In the genomic region with DNA sequence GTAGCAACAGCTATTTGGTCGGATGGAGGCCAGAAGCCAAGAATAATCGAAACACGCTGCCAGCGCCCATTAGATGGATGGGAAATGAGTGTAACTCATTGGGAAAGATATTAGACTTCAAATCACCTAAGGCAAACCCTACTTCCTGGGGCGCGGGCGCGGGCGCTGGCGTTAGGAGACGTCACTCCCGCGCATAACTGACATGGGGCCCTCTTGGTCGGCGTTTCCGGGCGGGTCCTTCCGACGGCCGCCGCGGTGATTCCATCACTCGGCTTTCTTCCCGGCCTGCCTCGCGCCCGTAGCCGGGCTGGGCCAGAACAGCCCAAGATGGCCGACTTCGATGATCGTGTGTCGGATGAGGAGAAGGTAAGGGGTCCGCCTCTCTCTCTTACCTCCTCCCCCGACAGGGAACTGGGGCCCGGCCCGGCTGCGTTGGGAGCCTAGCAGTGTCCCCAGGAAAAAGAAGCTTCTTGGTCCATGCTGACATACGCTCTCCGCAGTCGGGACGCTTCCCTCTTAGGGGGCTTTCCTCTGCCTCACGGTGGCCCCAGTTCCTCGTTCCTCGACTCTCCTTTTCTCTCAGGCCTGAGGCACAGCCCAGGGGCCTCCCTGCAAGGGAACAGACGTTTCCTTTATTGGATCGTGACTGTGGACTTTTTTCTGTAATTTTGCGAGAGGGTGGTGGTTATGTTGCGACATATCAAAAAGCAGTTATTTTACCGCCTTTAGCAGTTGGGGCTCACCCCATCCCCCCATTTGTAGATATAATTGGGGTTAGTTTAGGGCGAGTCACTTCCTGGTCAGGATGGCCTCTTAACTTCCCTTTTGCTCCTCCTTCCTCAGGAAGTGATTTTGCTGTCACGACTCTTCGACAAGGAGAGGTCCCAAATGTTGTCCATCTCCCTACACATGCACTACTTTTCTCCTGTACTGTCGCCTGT, we compare ENCODE assay signal across 8 cellular contexts. TPM values are rescaled to one million over a fixed set of nuclear protein-coding genes. Genes with fewer than 3 reads are reported as not detected.
A peak's percentile ranks its signal among the peaks of the same experiment; 100 is the strongest.
DNase-seq lines count a peak whose midpoint lies in the region; TF ChIP-seq lines count a peak whose summit lies in the region.

A gene (plus strand): TSS at position 315 of the 941 bp plus-strand sequence. CDS start 13 bp downstream, at position 328.

- H3K27me3 ChIP-seq in H9 (ENCODE audit: insufficient read depth, low read length) = no peaks in the 10 kb centered on the region
- H3K27me3 ChIP-seq in MG63 = no peaks in the 10 kb centered on the region

- H3K4me3 Mint-ChIP-seq in H9 (peak within 1 kb of the TSS; percentile 98 to 99), nephron progenitor cell (peak within 1 kb of the TSS; percentile 100)
- peak within 1 kb of the TSS; percentile 100 for H3K4me3 Mint-ChIP-seq in stimulated activated naive CD8-positive, alpha-beta T cell treated with anti-CD3 and anti-CD28 coated beads, Interleukin-15, Interleukin-2, amounts not matched to agents 100 ng/mL and 50 ng/mL, for 24 hours

- H3K27me3 Mint-ChIP-seq in H9 (ENCODE audit: low read depth) (no peaks in the 10 kb centered on the region; the same call in 1 of the 2 replicates), nephron progenitor cell (ENCODE audit: low read depth, poor library complexity) (no peaks in the 10 kb centered on the region)
- H3K27me3 Mint-ChIP-seq in stimulated activated naive CD8-positive, alpha-beta T cell treated with anti-CD3 and anti-CD28 coated beads, Interleukin-15, Interleukin-2, amounts not matched to agents 100 ng/mL and 50 ng/mL, for 24 hours = no peaks in the 10 kb centered on the region

- H4K20me1 ChIP-seq in H9 (ENCODE audit: control insufficient read depth, insufficient read depth, insufficient read length) = no peaks in the 10 kb centered on the region

- H3K4me1 ChIP-seq in ES-I3 (ENCODE audit: insufficient read depth, low read length) (peaks cover 5% of the 10 kb centered on the region; the same call in 1 of the 2 replicates), H9 (ENCODE audit: insufficient read depth, low read length) (no peaks in the 10 kb centered on the region)

- WGBS in H9 (ENCODE audit: extremely low coverage, insufficient read length, low lambda C conversion rate) = no CpG with 5 or more reads among the region's 53 CpGs

- H3K9me3 Mint-ChIP-seq in H9 = no peaks in the 10 kb centered on the region
- no peaks in the 10 kb centered on the region for H3K9me3 Mint-ChIP-seq in nephron progenitor cell
- H3K9me3 Mint-ChIP-seq in stimulated activated naive CD8-positive, alpha-beta T cell treated with anti-CD3 and anti-CD28 coated beads, Interleukin-15, Interleukin-2, amounts not matched to agents 100 ng/mL and 50 ng/mL, for 24 hours = no peaks in the 10 kb centered on the region

- H3K4me3 ChIP-seq in MG63 = peak within 1 kb of the TSS; percentile 99
- peak within 1 kb of the TSS; percentile 100 for H3K4me3 ChIP-seq in fibroblast of the aortic adventitia (ENCODE audit: low read depth, low read length)

- no peak within 1 kb of the TSS for H3K56ac ChIP-seq in H9 (ENCODE audit: insufficient read length, low read depth, low read length)

- peak within 1 kb of the TSS; percentile 99 for H3K18ac ChIP-seq in H9 (ENCODE audit: insufficient read length, low read depth, low read length)

- H3K23ac ChIP-seq in H9 (ENCODE audit: insufficient read length, low read depth, low read length) = no peak within 1 kb of the TSS

- DNase-seq in H9 = peak; percentile 88
- DNase-seq in MG63 = peak; percentile 96
- peak; percentile 83 to 85 for DNase-seq in SHP77 (lab: John Stamatoyannopoulos, UW)
- DNase-seq in activated effector memory CD4-positive, alpha-beta T cell treated with Interleukin-2 at 50 U/mL for 16 hours = peak; percentile 87
- peak; percentile 89 for DNase-seq in fibroblast of the aortic adventitia (ENCODE audit: low read depth)
- peak; percentile 82 for DNase-seq in nephron progenitor cell

- H2AK5ac ChIP-seq in H9 (ENCODE audit: insufficient read length, low read length) = no peak within 1 kb of the TSS

- H3K9ac ChIP-seq in ES-I3 (ENCODE audit: low read depth, low read length) (peak within 1 kb of the TSS; percentile 98), H9 (ENCODE audit: extremely low read depth, insufficient read length, low read length) (peak within 1 kb of the TSS; percentile 97)

- peak within 1 kb of the TSS; percentile 58 for H4K5ac ChIP-seq in H9 (ENCODE audit: insufficient read length, low read depth, low read length)

- peak within 1 kb of the TSS; percentile 89 for H4K91ac ChIP-seq in H9 (ENCODE audit: insufficient read length, low read depth, low read length)

- H2BK15ac ChIP-seq in H9 (ENCODE audit: low read depth, low read length) = no peak within 1 kb of the TSS

- H3K23me2 ChIP-seq in H9 (ENCODE audit: insufficient read length, low read depth, low read length, poor library complexity, severe bottlenecking) = peaks cover 12% of the 10 kb centered on the region

- peak within 1 kb of the TSS; percentile 99 for H3K14ac ChIP-seq in H9 (ENCODE audit: insufficient read depth, low read length)

- TF ChIP-seq CTCF in H9 (conservative IDR thresholded peaks at IDR 0.05) (no peak), fibroblast of the aortic adventitia (IDR thresholded peaks at IDR 0.05; ENCODE audit: insufficient read depth, low read length) (no peak), nephron progenitor cell (IDR thresholded peaks at IDR 0.05) (no peak)

- H2BK120ac ChIP-seq in H9 (ENCODE audit: low read depth, low read length, poor library complexity, severe bottlenecking) = peak within 1 kb of the TSS; percentile 24

- H3T11ph ChIP-seq in H9 (ENCODE audit: low read length) = no peak within 1 kb of the TSS

- H3K79me2 ChIP-seq in H9 (ENCODE audit: insufficient read depth, low read length) = peaks cover 22% of the 10 kb centered on the region; the same call in 1 of the 2 replicates

- no peak within 1 kb of the TSS for H4K8ac ChIP-seq in H9 (replicated peaks; ENCODE audit: insufficient read length, low read depth, low read length)

- peak within 1 kb of the TSS; percentile 6 for H2BK5ac ChIP-seq in H9 (ENCODE audit: insufficient read length, low read length)

- no peaks in the 10 kb centered on the region for H3K36me3 ChIP-seq in ES-I3 (ENCODE audit: insufficient read depth, low read length)
- peaks cover 48% of the 10 kb centered on the region for H3K36me3 ChIP-seq in MG63

- H3K9me3 ChIP-seq in ES-I3 (ENCODE audit: control insufficient read depth, insufficient read depth, low read length) (no peaks in the 10 kb centered on the region), H9 (ENCODE audit: control insufficient read depth, low read depth, low read length) (no peaks in the 10 kb centered on the region), MG63 (no peaks in the 10 kb centered on the region)

- H2AFZ ChIP-seq in H9 (ENCODE audit: low read length) = peak within 1 kb of the TSS; percentile 57

- H3K36me3 Mint-ChIP-seq in H9 (ENCODE audit: insufficient read depth in 1 of 3, low read depth in 3 of 3) (peaks cover 4 to 11% (median 7%) of the 10 kb centered on the region in 3 experiments), nephron progenitor cell (ENCODE audit: low read depth) (peaks cover 12% of the 10 kb centered on the region)
- H3K36me3 Mint-ChIP-seq in stimulated activated naive CD8-positive, alpha-beta T cell treated with anti-CD3 and anti-CD28 coated beads, Interleukin-15, Interleukin-2, amounts not matched to agents 100 ng/mL and 50 ng/mL, for 24 hours (ENCODE audit: low read depth) = peaks cover 34% of the 10 kb centered on the region

- peak within 1 kb of the TSS; percentile 3 for H2BK12ac ChIP-seq in H9 (ENCODE audit: insufficient read length, low read depth, low read length)

- H2BK20ac ChIP-seq in H9 (ENCODE audit: low read depth, low read length, poor library complexity, severe bottlenecking) = no peak within 1 kb of the TSS

- H3K27ac ChIP-seq in H9 (ENCODE audit: insufficient read length, low read depth, low read length) = peak within 1 kb of the TSS; percentile 81

- H3K27ac Mint-ChIP-seq in H9 = peak within 1 kb of the TSS; percentile 99 to 100 (median 99)
- H3K27ac Mint-ChIP-seq in nephron progenitor cell = peak within 1 kb of the TSS; percentile 100
- peak within 1 kb of the TSS; percentile 100 for H3K27ac Mint-ChIP-seq in stimulated activated naive CD8-positive, alpha-beta T cell treated with anti-CD3 and anti-CD28 coated beads, Interleukin-15, Interleukin-2, amounts not matched to agents 100 ng/mL and 50 ng/mL, for 24 hours

- H3K4me1 Mint-ChIP-seq in H9 (peaks cover 12 to 24% of the 10 kb centered on the region in 2 experiments), nephron progenitor cell (peaks cover 36% of the 10 kb centered on the region)
- peaks cover 57% of the 10 kb centered on the region for H3K4me1 Mint-ChIP-seq in stimulated activated naive CD8-positive, alpha-beta T cell treated with anti-CD3 and anti-CD28 coated beads, Interleukin-15, Interleukin-2, amounts not matched to agents 100 ng/mL and 50 ng/mL, for 24 hours (ENCODE audit: low read depth)

- peaks cover 4% of the 10 kb centered on the region for H3K79me1 ChIP-seq in H9 (ENCODE audit: insufficient read depth, low read depth, low read length, poor library complexity, severe bottlenecking)

- H3K4me2 ChIP-seq in H9 (ENCODE audit: insufficient read depth, insufficient read length, low read length) = peak within 1 kb of the TSS; percentile 88

- H3K4ac ChIP-seq in H9 (ENCODE audit: low read depth, low read length) = peak within 1 kb of the TSS; percentile 24; the same call in 1 of the 2 replicates

RNA-seq across cellular contexts. Expression of the gene that starts here (rescaled TPM):
- total RNA-seq in H9 (2021) (108 and 114 TPM in 2 replicates), fibroblast of the aortic adventitia (ENCODE audit: low replicate concordance) (79.9 and 281 TPM in 2 replicates)
- total RNA-seq in MG63 (2014; rRNA removed; shearing (Covaris generic); ENCODE audit: low replicate concordance) = 362 and 392 TPM in 2 replicates

Comparison
In these comparisons a context has a peak if more than half of its experiments do, and no peak if none do; other contexts are left out.
1. Peak in every context shown above with its lines: DNase-seq, H3K4me3 ChIP-seq and H3K27ac ChIP-seq.